In genomic region chr3:112814256-112814655, GRCh38 we compare ENCODE assay signal across 9 cellular contexts. TPM values are rescaled to one million over a fixed set of nuclear protein-coding genes. Genes with fewer than 3 reads are reported as not detected.
DNase-seq lines count a peak whose midpoint lies in the region; ATAC-seq and TF ChIP-seq lines count a peak whose summit lies in the region.
"Had no signal": no experiment of that assay in that cellular context is flagged by ENCODE, and none has a peak within 500 bp of the region (broad histone marks: within the 10 kb centered on the region; RNA-seq: fewer than 3 reads in every experiment).

No MANE protein-coding gene starts in this region.

- H3K4me2 ChIP-seq in parathyroid adenoma (ENCODE audit: low read length), result no peak overlapping the region

- intact Hi-C loops in activated CD4-positive, alpha-beta memory T cell treated with anti-CD3 and anti-CD28 coated beads for 36 hours (cut with micrococcal nuclease), result loop anchor here (1.0 to 5.0 kb wide), 4 partner anchors 42 to 232 kb away; no protein-coding TSS in a partner anchor

- DNase-seq in GM06990 (ENCODE audit: extremely low read depth, insufficient read length) (no peak), NCI-H524 treated with DMSO at 0.1 percent for 48 hours (lab: John Stamatoyannopoulos, UW) (peak; percentile 11), mucosa of gallbladder (ENCODE audit: low spot score) (no peak)
- DNase-seq in central memory CD4-positive, alpha-beta T cell, result no peak
- DNase-seq in activated CD4-positive, alpha-beta memory T cell treated with anti-CD3 and anti-CD28 coated beads for 36 hours, result no peak

- H3K9me3 ChIP-seq in parathyroid adenoma (ENCODE audit: control insufficient read depth, low read length), result no peaks in the 10 kb centered on the region

- H3K4me1 ChIP-seq in parathyroid adenoma, result peaks cover 3% of the 10 kb centered on the region

- no peak overlapping the region for H3K4me3 Mint-ChIP-seq in activated CD4-positive, alpha-beta memory T cell treated with anti-CD3 and anti-CD28 coated beads for 36 hours
- H3K4me3 Mint-ChIP-seq: T-helper 1 cell treated with Interleukin-12 subunit alpha and Interleukin-12 subunit beta and Interleukin-4 antibody, amounts not matched to agents 30 μg/mL and 1 μg/mL, for 36 hours had no signal

- peaks cover 20% of the 10 kb centered on the region for H3K4me1 Mint-ChIP-seq in activated CD4-positive, alpha-beta memory T cell treated with anti-CD3 and anti-CD28 coated beads for 36 hours (ENCODE audit: low read depth)

- H3K27me3 Mint-ChIP-seq in activated CD4-positive, alpha-beta memory T cell treated with anti-CD3 and anti-CD28 coated beads for 36 hours, result no peaks in the 10 kb centered on the region

- no peak overlapping the region for H3K27ac Mint-ChIP-seq in activated CD4-positive, alpha-beta memory T cell treated with anti-CD3 and anti-CD28 coated beads for 36 hours

- no peak overlapping the region for H2AFZ ChIP-seq in parathyroid adenoma

- no peak overlapping the region for H3K27ac ChIP-seq in parathyroid adenoma

- H3K36me3 Mint-ChIP-seq in activated CD4-positive, alpha-beta memory T cell treated with anti-CD3 and anti-CD28 coated beads for 36 hours, result no peaks in the 10 kb centered on the region

- H3K9me3 Mint-ChIP-seq in activated CD4-positive, alpha-beta memory T cell treated with anti-CD3 and anti-CD28 coated beads for 36 hours, result peaks cover 2% of the 10 kb centered on the region
- H3K9me3 Mint-ChIP-seq: T-helper 1 cell treated with Interleukin-12 subunit alpha and Interleukin-12 subunit beta and Interleukin-4 antibody, amounts not matched to agents 30 μg/mL and 1 μg/mL, for 36 hours had no signal

- H3K79me2 ChIP-seq in parathyroid adenoma, result no peaks in the 10 kb centered on the region

- H3K9ac ChIP-seq in parathyroid adenoma, result no peak overlapping the region

- ATAC-seq in esophagus mucosa (peak; percentile 70), GM21786 (IDR thresholded peaks at IDR 0.05; ENCODE audit: unreplicated experiment) (no peak)

- TF ChIP-seq CTCF in GM06990 (IDR thresholded peaks at IDR 0.05; ENCODE audit: insufficient read depth, low read length, poor library complexity, severe bottlenecking), result peak; percentile 26
- peak; percentile 7 for TF ChIP-seq CTCF in parathyroid adenoma (IDR thresholded peaks at IDR 0.05)

- CTCF ChIA-PET in activated CD4-positive, alpha-beta memory T cell treated with anti-CD3 and anti-CD28 coated beads for 36 hours (lab: Charles Lee), result interaction anchor here (0.6 to 2.4 kb wide), 12 partner anchors 10 to 232 kb away, joined by 3 to 35 read pairs (median 4); partner anchors contain the start of gene CCDC80

- H3K4me3 ChIP-seq in GM06990 (replicated peaks; ENCODE audit: low read depth, low read length) (no peak overlapping the region), parathyroid adenoma (ENCODE audit: low read depth, low read length) (no peak overlapping the region)

- H3K36me3 ChIP-seq in GM06990 (ENCODE audit: control insufficient read depth, insufficient read depth, low read length), result no peaks in the 10 kb centered on the region
- H3K36me3 ChIP-seq in parathyroid adenoma (ENCODE audit: control insufficient read depth, insufficient read depth, low read length), result no peaks in the 10 kb centered on the region

- POLR2A ChIA-PET in activated CD4-positive, alpha-beta memory T cell treated with anti-CD3 and anti-CD28 coated beads for 36 hours (lab: Charles Lee), result no interaction called here

- H3K27me3 ChIP-seq in GM06990 (replicated peaks; ENCODE audit: control insufficient read depth, insufficient read depth, low read length) (no peaks in the 10 kb centered on the region), parathyroid adenoma (ENCODE audit: control insufficient read depth, insufficient read depth, low read length) (no peaks in the 10 kb centered on the region)

RNA-seq across cellular contexts. Expression of gene CD200R1L, which starts 32.4 kb away (rescaled TPM):
- total RNA-seq in esophagus mucosa, result not detected
- total RNA-seq in activated CD4-positive, alpha-beta memory T cell treated with anti-CD3 and anti-CD28 coated beads for 36 hours, result not detected
- not detected for total RNA-seq in mucosa of gallbladder
